In genomic region chr16:53517851-53518250, GRCh38 we compare ENCODE assay signal across 12 cellular contexts. TPM values are rescaled to one million over a fixed set of nuclear protein-coding genes. Genes with fewer than 3 reads are reported as not detected.
DNase-seq lines count a peak whose midpoint lies in the region; ATAC-seq and TF ChIP-seq lines count a peak whose summit lies in the region.
"Had no signal": no experiment of that assay in that cellular context is flagged by ENCODE, and none has a peak within 500 bp of the region (broad histone marks: within the 10 kb centered on the region; RNA-seq: fewer than 3 reads in every experiment).

No MANE protein-coding gene starts in this region.

- H3K9me3 ChIP-seq in right atrium auricular region = no peaks in the 10 kb centered on the region
- H3K9me3 ChIP-seq in lower lobe of right lung = no peaks in the 10 kb centered on the region
- H3K9me3 ChIP-seq in upper lobe of left lung = no peaks in the 10 kb centered on the region

- no peaks in the 10 kb centered on the region for H3K36me3 ChIP-seq in right atrium auricular region
- no peaks in the 10 kb centered on the region for H3K36me3 ChIP-seq in lower lobe of right lung
- H3K36me3 ChIP-seq in upper lobe of left lung = no peaks in the 10 kb centered on the region

- TF ChIP-seq CTCF in right atrium auricular region (IDR thresholded peaks at IDR 0.05) (no peak), lower lobe of right lung (IDR thresholded peaks at IDR 0.05) (no peak), upper lobe of left lung (IDR thresholded peaks at IDR 0.05) (no peak)

- peak overlapping the region; percentile 63 for H3K4me3 Mint-ChIP-seq in activated T-helper 1 cell treated with anti-CD3 and anti-CD28 coated beads, Interleukin-12 subunit alpha, Interleukin-12 subunit beta, Interleukin-2, Interleukin-4 antibody, amounts not matched to agents 30 ng/mL and 10 ng/mL and 1 ng/mL, durations not matched to agents 14 hours and 24 hours and 36 hours

- H3K27ac ChIP-seq in right atrium auricular region = peak overlapping the region; percentile 58 to 75
- peak overlapping the region; percentile 89 for H3K27ac ChIP-seq in lower lobe of right lung
- peak overlapping the region; percentile 79 to 94 (median 84) for H3K27ac ChIP-seq in upper lobe of left lung

- H3K4me1 ChIP-seq in right atrium auricular region (no peaks in the 10 kb centered on the region), lower lobe of right lung (peaks cover 44% of the 10 kb centered on the region), upper lobe of left lung (peaks cover 24 to 33% (median 28%) of the 10 kb centered on the region in 4 donors)

- H3K36me3 Mint-ChIP-seq in activated T-helper 1 cell treated with anti-CD3 and anti-CD28 coated beads, Interleukin-12 subunit alpha, Interleukin-12 subunit beta, Interleukin-2, Interleukin-4 antibody, amounts not matched to agents 30 ng/mL and 10 ng/mL and 1 ng/mL, durations not matched to agents 14 hours and 24 hours and 36 hours (ENCODE audit: low read depth) = peaks cover 10% of the 10 kb centered on the region

- H3K4me3 ChIP-seq in right atrium auricular region (no peak overlapping the region), lower lobe of right lung (no peak overlapping the region), upper lobe of left lung (no peak overlapping the region)

- peak overlapping the region; percentile 82 for H3K27ac Mint-ChIP-seq in activated T-helper 1 cell treated with anti-CD3 and anti-CD28 coated beads, Interleukin-12 subunit alpha, Interleukin-12 subunit beta, Interleukin-2, Interleukin-4 antibody, amounts not matched to agents 30 ng/mL and 10 ng/mL and 1 ng/mL, durations not matched to agents 14 hours and 24 hours and 36 hours

- H3K27me3 Mint-ChIP-seq in activated T-helper 1 cell treated with anti-CD3 and anti-CD28 coated beads, Interleukin-12 subunit alpha, Interleukin-12 subunit beta, Interleukin-2, Interleukin-4 antibody, amounts not matched to agents 30 ng/mL and 10 ng/mL and 1 ng/mL, durations not matched to agents 14 hours and 24 hours and 36 hours (ENCODE audit: insufficient read depth) = no peaks in the 10 kb centered on the region

- DNase-seq in right atrium auricular region (ENCODE audit: low spot score) (no peak), cardiac septum (ENCODE audit: low spot score) (no peak), lower lobe of right lung (no peak), upper lobe of left lung (no peak), DMS79 treated with DMSO at 0.1 percent for 48 hours (lab: John Stamatoyannopoulos, UW) (no peak)
- no peak for DNase-seq in activated T-helper 1 cell treated with anti-CD3 and anti-CD28 coated beads, Interleukin-12 subunit alpha, Interleukin-12 subunit beta, Interleukin-2, Interleukin-4 antibody, amounts not matched to agents 30 ng/mL and 10 ng/mL and 1 ng/mL, durations not matched to agents 14 hours and 24 hours and 36 hours (ENCODE audit: low spot score)
- DNase-seq: AML-193, NCI-H1092, NCI-H2227 treated with DMSO at 0.1 percent for 48 hours, SIG-M5 had no signal

- ATAC-seq in lower lobe of right lung (no peak), upper lobe of left lung (ENCODE audit: low FRiP score in 2 of 2) (no peak), GM18868 (IDR thresholded peaks at IDR 0.05; ENCODE audit: unreplicated experiment) (no peak), GM19467 (IDR thresholded peaks at IDR 0.05; ENCODE audit: unreplicated experiment) (no peak)

- H3K4me1 Mint-ChIP-seq in activated T-helper 1 cell treated with anti-CD3 and anti-CD28 coated beads, Interleukin-12 subunit alpha, Interleukin-12 subunit beta, Interleukin-2, Interleukin-4 antibody, amounts not matched to agents 30 ng/mL and 10 ng/mL and 1 ng/mL, durations not matched to agents 14 hours and 24 hours and 36 hours (ENCODE audit: low read depth) = peaks cover 60% of the 10 kb centered on the region

- H3K27me3 ChIP-seq in right atrium auricular region (no peaks in the 10 kb centered on the region), lower lobe of right lung (ENCODE audit: low read depth) (no peaks in the 10 kb centered on the region), upper lobe of left lung (no peaks in the 10 kb centered on the region)

- no peak for TF ChIP-seq EP300 in upper lobe of left lung (IDR thresholded peaks at IDR 0.05)

- intact Hi-C loops in cardiac septum (cut with DNase I) = no loop called here
- intact Hi-C loops in activated T-helper 1 cell treated with anti-CD3 and anti-CD28 coated beads, Interleukin-12 subunit alpha, Interleukin-12 subunit beta, Interleukin-2, Interleukin-4 antibody, amounts not matched to agents 30 ng/mL and 10 ng/mL and 1 ng/mL, durations not matched to agents 14 hours and 24 hours and 36 hours (cut with micrococcal nuclease) = loop anchor here (1.0 to 10.0 kb wide), 4 partner anchors 15 to 203 kb away; partner anchors contain the start of genes AKTIP, FTO and RPGRIP1L
- intact Hi-C loops in lower lobe of right lung (cut with DNase I) = no loop called here

- 89 to 91% methylated on average over 4 of the region's 4 CpGs for WGBS in upper lobe of left lung, 2 donors

- no peak for TF ChIP-seq POLR2A in upper lobe of left lung (IDR thresholded peaks at IDR 0.05)

- peaks cover 5% of the 10 kb centered on the region for H3K9me3 Mint-ChIP-seq in activated T-helper 1 cell treated with anti-CD3 and anti-CD28 coated beads, Interleukin-12 subunit alpha, Interleukin-12 subunit beta, Interleukin-2, Interleukin-4 antibody, amounts not matched to agents 30 ng/mL and 10 ng/mL and 1 ng/mL, durations not matched to agents 14 hours and 24 hours and 36 hours

RNA-seq across cellular contexts. Expression of gene AKTIP, which starts 14.8 kb away (rescaled TPM):
- total RNA-seq in right atrium auricular region = 10 to 100 TPM; 49.8 to 85.3 TPM
- 63.1 TPM for total RNA-seq in cardiac septum
- 16.6 and 16.9 TPM in 2 replicates for total RNA-seq in activated T-helper 1 cell treated with anti-CD3 and anti-CD28 coated beads, Interleukin-12 subunit alpha, Interleukin-12 subunit beta, Interleukin-2, Interleukin-4 antibody, amounts not matched to agents 30 ng/mL and 10 ng/mL and 1 ng/mL, durations not matched to agents 14 hours and 24 hours and 36 hours
- total RNA-seq in lower lobe of right lung = 43.7 TPM
- total RNA-seq in upper lobe of left lung = 10 to 100 TPM; 35.6 to 61.3 (median 47.0) TPM
